11 cellular contexts compared by ENCODE assay signal in the genomic region with DNA sequence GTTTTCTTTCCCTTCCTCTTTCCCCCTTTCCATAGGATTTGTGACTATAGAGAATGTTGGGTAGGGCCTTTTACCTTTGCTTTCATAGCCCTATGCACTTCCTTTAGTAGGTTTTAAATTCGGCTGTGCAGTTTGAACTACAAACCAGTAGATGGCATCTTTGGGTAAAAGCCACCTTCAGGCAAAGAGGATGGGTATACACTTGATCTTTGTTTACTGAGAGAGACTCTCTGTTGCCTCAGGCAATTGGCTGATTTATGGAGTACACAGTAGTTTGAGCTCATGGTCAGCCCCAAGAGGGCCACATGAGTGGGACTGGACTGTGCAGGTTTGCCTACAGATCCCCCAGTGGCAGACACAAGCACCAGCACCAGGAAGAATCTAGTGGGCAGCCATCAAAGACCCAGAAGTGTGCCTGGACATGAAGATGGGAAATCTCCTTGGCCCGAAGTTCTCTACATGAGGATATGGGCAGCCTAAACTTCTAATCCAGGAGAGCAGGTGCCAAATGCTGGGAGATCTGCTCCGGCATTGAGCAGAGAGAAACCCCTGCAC.
DNase-seq lines count a peak whose midpoint lies in the region; ATAC-seq and TF ChIP-seq lines count a peak whose summit lies in the region.
"Had no signal": no experiment of that assay in that cellular context is flagged by ENCODE, and none has a peak within 500 bp of the region (broad histone marks: within the 10 kb centered on the region; RNA-seq: fewer than 3 reads in every experiment).

No MANE protein-coding gene starts in this region.

- no peaks in the 10 kb centered on the region for H3K79me2 ChIP-seq in SK-N-SH (ENCODE audit: insufficient read depth)

- intact Hi-C loops in transverse colon (cut with DNase I; ENCODE audit: low total_unique reads): no loop called here

- POLR2A ChIA-PET in SK-N-SH (lab: Yijun Ruan, JAX): no interaction called here

- TF ChIP-seq EP300 in SK-N-SH (IDR thresholded peaks at IDR 0.05; ENCODE audit: borderline replicate concordance in 1 of 2, low read depth in 1 of 2, low read length in 1 of 2): no peak
- no peak for TF ChIP-seq EP300 in transverse colon (IDR thresholded peaks at IDR 0.05; ENCODE audit: low read depth)

- peak; percentile 61 for TF ChIP-seq RAD21 in SK-N-SH (IDR thresholded peaks at IDR 0.05; ENCODE audit: low read length)

- peak; percentile 10 for DNase-seq in SK-N-SH
- DNase-seq in NCI-H510A (lab: John Stamatoyannopoulos, UW): peak; percentile 4
- peak; percentile 0 for DNase-seq in choroid plexus epithelial cell (ENCODE audit: low read depth)
- no peak for DNase-seq in transverse colon
- DNase-seq in activated naive CD4-positive, alpha-beta T cell treated with Interleukin-2 at 50 U/mL for 16 hours: no peak
- no peak for DNase-seq in central memory CD4-positive, alpha-beta T cell
- DNase-seq: activated naive CD4-positive, alpha-beta T cell treated with anti-CD3 and anti-CD28 coated beads, Interleukin-2, amount 50 U/mL, for 16 hours had no signal

- TF ChIP-seq CTCF in SK-N-SH (IDR thresholded peaks at IDR 0.05): 0 out of 2 replicates have a peak, but pooled peaks have one; percentile 14
- TF ChIP-seq CTCF in choroid plexus epithelial cell (conservative IDR thresholded peaks at IDR 0.05; ENCODE audit: low read depth, low read length): peak; percentile 20
- peak in 4 of 5 experiments; percentile 20 to 32 (median 28) for TF ChIP-seq CTCF in transverse colon (IDR thresholded peaks at IDR 0.05)

- 2% methylated on average over 2 of the region's 3 CpGs for WGBS in SK-N-SH (ENCODE audit: low lambda C conversion rate)
- WGBS in transverse colon (ENCODE audit: low coverage in 1 of 2), 2 donors: 36 to 53% methylated on average over 2 of the region's 3 CpGs

- in situ Hi-C loops in transverse colon (cut with MboI; ENCODE audit: low pct_ligation_motif_present in 1 of 4, low pct_unique_long_range_greater_than_20kb in 1 of 4, low sequenced_read_pairs in 3 of 4): no loop called here

- CTCF ChIA-PET in SK-N-SH (lab: Yijun Ruan, JAX): interaction anchor here (0.8 to 1.7 kb wide), 3 partner anchors 10 to 442 kb away, joined by 3 to 5 read pairs (median 3); no protein-coding TSS in a partner anchor

- H3F3A ChIP-seq in SK-N-SH (replicated peaks; ENCODE audit: insufficient read depth): no peaks in the 10 kb centered on the region

- H3K9me3 ChIP-seq in SK-N-SH (no peaks in the 10 kb centered on the region), transverse colon (no peaks in the 10 kb centered on the region)
- H3K9me3 ChIP-seq: BLaER1 had no signal

- H3K9ac ChIP-seq in SK-N-SH: no peak overlapping the region
- H3K9ac ChIP-seq: BLaER1 had no signal

- H3K4me3 ChIP-seq in SK-N-SH (ENCODE audit: low read depth in 2 of 2, low read length in 1 of 2): peak overlapping the region in 1 of 2 experiments; percentile 20; a peak in 1 of 4 replicates
- no peak overlapping the region for H3K4me3 ChIP-seq in choroid plexus epithelial cell (ENCODE audit: low read depth, low read length)
- H3K4me3 ChIP-seq in transverse colon: no peak overlapping the region
- H3K4me3 ChIP-seq: BLaER1, lung had no signal

- no peaks in the 10 kb centered on the region for H3K27me3 ChIP-seq in SK-N-SH (ENCODE audit: insufficient read depth)
- H3K27me3 ChIP-seq in transverse colon: no peaks in the 10 kb centered on the region
- H3K27me3 ChIP-seq: BLaER1 had no signal

- H3K4me1 ChIP-seq in SK-N-SH (ENCODE audit: control insufficient read depth in 1 of 2, insufficient read depth in 2 of 2, low read depth in 1 of 2, low read length in 1 of 2) (no peaks in the 10 kb centered on the region; a peak in 1 of 4 replicates), transverse colon (no peaks in the 10 kb centered on the region)
- H3K4me1 ChIP-seq: BLaER1 had no signal

- H3K9me2 ChIP-seq in SK-N-SH: no peaks in the 10 kb centered on the region

- TF ChIP-seq POLR2A in transverse colon (IDR thresholded peaks at IDR 0.05): no peak

- no peak overlapping the region for H2AFZ ChIP-seq in SK-N-SH (ENCODE audit: low read depth)

- no peaks in the 10 kb centered on the region for H4K20me1 ChIP-seq in SK-N-SH (ENCODE audit: insufficient read depth)
- H4K20me1 ChIP-seq: BLaER1 had no signal

- ATAC-seq in SK-N-SH treated with all-trans-retinoic acid at 6 μM for 48 hours (no peak), HG02588 (IDR thresholded peaks at IDR 0.05; ENCODE audit: unreplicated experiment) (no peak)

- H3K4me2 ChIP-seq in SK-N-SH: no peak overlapping the region
- H3K4me2 ChIP-seq: BLaER1 had no signal

- H3K36me3 ChIP-seq in SK-N-SH (replicated peaks in 1 of 2; ENCODE audit: control insufficient read depth in 1 of 2, insufficient read depth in 2 of 2, low read length in 1 of 2): no peaks in the 10 kb centered on the region
- no peaks in the 10 kb centered on the region for H3K36me3 ChIP-seq in transverse colon
- H3K36me3 ChIP-seq: BLaER1 had no signal

- no peak overlapping the region for H3K27ac ChIP-seq in SK-N-SH (ENCODE audit: low read depth in 2 of 2, low read length in 1 of 2)
- H3K27ac ChIP-seq in transverse colon: no peak overlapping the region
- H3K27ac ChIP-seq: BLaER1 had no signal

TF ChIP-seq in SK-N-SH, 30 proteins besides CTCF, POLR2A, EP300 and RAD21:
- TF ChIP-seq TCF12 (IDR thresholded peaks at IDR 0.05): no peak
- TF ChIP-seq SMC3 (IDR thresholded peaks at IDR 0.05; ENCODE audit: low read depth, low read length): peak; percentile 29; the same call in 1 of the 2 replicates
- no peak for TF ChIP-seq POLR2AphosphoS5 (IDR thresholded peaks at IDR 0.05; ENCODE audit: low read depth, low read length)
- TF ChIP-seq SIN3A (IDR thresholded peaks at IDR 0.05; ENCODE audit: borderline replicate concordance, low read depth, low read length): no peak
- TF ChIP-seq RFX5 (IDR thresholded peaks at IDR 0.05; ENCODE audit: low read length): no peak
- TF ChIP-seq FOXM1 (IDR thresholded peaks at IDR 0.05; ENCODE audit: low read depth): no peak
- TF ChIP-seq, protein P1, sequence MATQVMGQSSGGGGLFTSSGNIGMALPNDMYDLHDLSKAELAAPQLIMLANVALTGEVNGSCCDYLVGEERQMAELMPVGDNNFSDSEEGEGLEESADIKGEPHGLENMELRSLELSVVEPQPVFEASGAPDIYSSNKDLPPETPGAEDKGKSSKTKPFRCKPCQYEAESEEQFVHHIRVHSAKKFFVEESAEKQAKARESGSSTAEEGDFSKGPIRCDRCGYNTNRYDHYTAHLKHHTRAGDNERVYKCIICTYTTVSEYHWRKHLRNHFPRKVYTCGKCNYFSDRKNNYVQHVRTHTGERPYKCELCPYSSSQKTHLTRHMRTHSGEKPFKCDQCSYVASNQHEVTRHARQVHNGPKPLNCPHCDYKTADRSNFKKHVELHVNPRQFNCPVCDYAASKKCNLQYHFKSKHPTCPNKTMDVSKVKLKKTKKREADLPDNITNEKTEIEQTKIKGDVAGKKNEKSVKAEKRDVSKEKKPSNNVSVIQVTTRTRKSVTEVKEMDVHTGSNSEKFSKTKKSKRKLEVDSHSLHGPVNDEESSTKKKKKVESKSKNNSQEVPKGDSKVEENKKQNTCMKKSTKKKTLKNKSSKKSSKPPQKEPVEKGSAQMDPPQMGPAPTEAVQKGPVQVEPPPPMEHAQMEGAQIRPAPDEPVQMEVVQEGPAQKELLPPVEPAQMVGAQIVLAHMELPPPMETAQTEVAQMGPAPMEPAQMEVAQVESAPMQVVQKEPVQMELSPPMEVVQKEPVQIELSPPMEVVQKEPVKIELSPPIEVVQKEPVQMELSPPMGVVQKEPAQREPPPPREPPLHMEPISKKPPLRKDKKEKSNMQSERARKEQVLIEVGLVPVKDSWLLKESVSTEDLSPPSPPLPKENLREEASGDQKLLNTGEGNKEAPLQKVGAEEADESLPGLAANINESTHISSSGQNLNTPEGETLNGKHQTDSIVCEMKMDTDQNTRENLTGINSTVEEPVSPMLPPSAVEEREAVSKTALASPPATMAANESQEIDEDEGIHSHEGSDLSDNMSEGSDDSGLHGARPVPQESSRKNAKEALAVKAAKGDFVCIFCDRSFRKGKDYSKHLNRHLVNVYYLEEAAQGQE (IDR thresholded peaks at IDR 0.05; ENCODE audit: low read depth, low read length): no peak
TF ChIP-seq in SK-N-SH: peak in this region for 1.

TF ChIP-seq in SK-N-SH treated with all-trans-retinoic acid at 6 μM for 48 hours, 23 proteins besides CTCF, POLR2A, EP300 and RAD21:
- TF ChIP-seq ARNTL (CRISPR knock-in tag; IDR thresholded peaks at IDR 0.05; ENCODE audit: borderline replicate concordance, low read depth) (no peak), ZNF8 (CRISPR knock-in tag; IDR thresholded peaks at IDR 0.05) (no peak), TCF4 (CRISPR knock-in tag; IDR thresholded peaks at IDR 0.05; ENCODE audit: borderline replicate concordance) (no peak), ZNF565 (CRISPR knock-in tag; conservative IDR thresholded peaks at IDR 0.05; ENCODE audit: low read depth) (no peak), ISL1 (CRISPR knock-in tag; IDR thresholded peaks at IDR 0.05) (no peak)
- TF ChIP-seq, protein P2, sequence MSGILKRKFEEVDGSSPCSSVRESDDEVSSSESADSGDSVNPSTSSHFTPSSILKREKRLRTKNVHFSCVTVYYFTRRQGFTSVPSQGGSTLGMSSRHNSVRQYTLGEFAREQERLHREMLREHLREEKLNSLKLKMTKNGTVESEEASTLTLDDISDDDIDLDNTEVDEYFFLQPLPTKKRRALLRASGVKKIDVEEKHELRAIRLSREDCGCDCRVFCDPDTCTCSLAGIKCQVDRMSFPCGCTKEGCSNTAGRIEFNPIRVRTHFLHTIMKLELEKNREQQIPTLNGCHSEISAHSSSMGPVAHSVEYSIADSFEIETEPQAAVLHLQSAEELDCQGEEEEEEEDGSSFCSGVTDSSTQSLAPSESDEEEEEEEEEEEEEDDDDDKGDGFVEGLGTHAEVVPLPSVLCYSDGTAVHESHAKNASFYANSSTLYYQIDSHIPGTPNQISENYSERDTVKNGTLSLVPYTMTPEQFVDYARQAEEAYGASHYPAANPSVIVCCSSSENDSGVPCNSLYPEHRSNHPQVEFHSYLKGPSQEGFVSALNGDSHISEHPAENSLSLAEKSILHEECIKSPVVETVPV (CRISPR knock-in tag; IDR thresholded peaks at IDR 0.05): no peak
- TF ChIP-seq, protein P3, sequence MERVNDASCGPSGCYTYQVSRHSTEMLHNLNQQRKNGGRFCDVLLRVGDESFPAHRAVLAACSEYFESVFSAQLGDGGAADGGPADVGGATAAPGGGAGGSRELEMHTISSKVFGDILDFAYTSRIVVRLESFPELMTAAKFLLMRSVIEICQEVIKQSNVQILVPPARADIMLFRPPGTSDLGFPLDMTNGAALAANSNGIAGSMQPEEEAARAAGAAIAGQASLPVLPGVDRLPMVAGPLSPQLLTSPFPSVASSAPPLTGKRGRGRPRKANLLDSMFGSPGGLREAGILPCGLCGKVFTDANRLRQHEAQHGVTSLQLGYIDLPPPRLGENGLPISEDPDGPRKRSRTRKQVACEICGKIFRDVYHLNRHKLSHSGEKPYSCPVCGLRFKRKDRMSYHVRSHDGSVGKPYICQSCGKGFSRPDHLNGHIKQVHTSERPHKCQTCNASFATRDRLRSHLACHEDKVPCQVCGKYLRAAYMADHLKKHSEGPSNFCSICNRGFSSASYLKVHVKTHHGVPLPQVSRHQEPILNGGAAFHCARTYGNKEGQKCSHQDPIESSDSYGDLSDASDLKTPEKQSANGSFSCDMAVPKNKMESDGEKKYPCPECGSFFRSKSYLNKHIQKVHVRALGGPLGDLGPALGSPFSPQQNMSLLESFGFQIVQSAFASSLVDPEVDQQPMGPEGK (CRISPR knock-in tag; IDR thresholded peaks at IDR 0.05; ENCODE audit: borderline replicate concordance): no peak

Comparison
In these comparisons a context has a peak if more than half of its experiments do, and no peak if none do; other contexts are left out.
1. DNase-seq: peak in SK-N-SH (single experiment), NCI-H510A (single experiment) and choroid plexus epithelial cell (single experiment); none in transverse colon (single experiment), activated naive CD4-positive, alpha-beta T cell treated with Interleukin-2 at 50 U/mL for 16 hours (single experiment) and central memory CD4-positive, alpha-beta T cell (single experiment).
2. Peak in every context shown above with its lines, with median percentiles within 50 percentile points of each other: CTCF ChIP-seq.